Comparison of ENCODE assay signal across 20 cellular contexts in genomic region chr20:41261260-41261659, GRCh38.
"Had no signal": no experiment of that assay in that cellular context is flagged by ENCODE, and none has a peak within 500 bp of the region (broad histone marks: within the 10 kb centered on the region; RNA-seq: fewer than 3 reads in every experiment).

No MANE protein-coding gene starts in this region.

- DNase-seq: activated B cell treated with CpG ODN at 0.5 μM for 24 hours; activated CD4-positive, alpha-beta T cell treated with anti-CD3 and anti-CD28 coated beads for 48 hours; activated CD8-positive, alpha-beta T cell treated with anti-CD3 and anti-CD28 coated beads for 36 hours; activated effector memory CD4-positive, alpha-beta T cell treated with anti-CD3 and anti-CD28 coated beads, Interleukin-2, amount 50 U/mL, for 16 hours; activated T-cell treated with anti-CD3 and anti-CD28 coated beads, Interleukin-2, amount 50 U/mL, for 4 hours; effector CD4-positive, alpha-beta T cell; heart right ventricle; islet precursor cell; psoas muscle; sigmoid colon; spleen; stimulated activated naive CD8-positive, alpha-beta T cell treated with anti-CD3 and anti-CD28 coated beads, Interleukin-15, amount 100 ng/mL, for 72 hours; T-helper 17 cell; upper lobe of right lung had no signal

- H3K9me3 Mint-ChIP-seq: activated B cell treated with CpG ODN at 0.5 μM for 24 hours; activated CD8-positive, alpha-beta T cell treated with anti-CD3 and anti-CD28 coated beads for 36 hours; activated naive CD4-positive, alpha-beta T cell treated with anti-CD3 and anti-CD28 coated beads, Interleukin-2, amount 50 U/mL, for 24 hours; activated T-cell treated with anti-CD3 and anti-CD28 coated beads, Interleukin-2, amount 50 U/mL, for 4 hours; memory B cell; nephron; stimulated activated naive CD8-positive, alpha-beta T cell treated with anti-CD3 and anti-CD28 coated beads, Interleukin-15, amount 100 ng/mL, for 72 hours had no signal

- ATAC-seq: activated CD8-positive, alpha-beta T cell treated with anti-CD3 and anti-CD28 coated beads for 36 hours; activated T-cell treated with anti-CD3 and anti-CD28 coated beads, Interleukin-2, amount 50 U/mL, for 4 hours; psoas muscle; stimulated activated naive CD8-positive, alpha-beta T cell treated with anti-CD3 and anti-CD28 coated beads, Interleukin-15, amount 100 ng/mL, for 72 hours; T-helper 17 cell; upper lobe of right lung had no signal

- H3K4me1 Mint-ChIP-seq: activated B cell treated with CpG ODN at 0.5 μM for 24 hours; activated naive CD4-positive, alpha-beta T cell treated with anti-CD3 and anti-CD28 coated beads, Interleukin-2, amount 50 U/mL, for 24 hours; memory B cell; nephron; stimulated activated naive CD8-positive, alpha-beta T cell treated with anti-CD3 and anti-CD28 coated beads, Interleukin-15, amount 100 ng/mL, for 72 hours had no signal

- H3K27ac ChIP-seq: psoas muscle, sigmoid colon, thoracic aorta, upper lobe of right lung had no signal

- H3K4me3 Mint-ChIP-seq: activated B cell treated with CpG ODN at 0.5 μM for 24 hours; activated CD8-positive, alpha-beta T cell treated with anti-CD3 and anti-CD28 coated beads for 36 hours; activated naive CD4-positive, alpha-beta T cell treated with anti-CD3 and anti-CD28 coated beads, Interleukin-2, amount 50 U/mL, for 24 hours; activated T-cell treated with anti-CD3 and anti-CD28 coated beads, Interleukin-2, amount 50 U/mL, for 4 hours; memory B cell; nephron; stimulated activated naive CD8-positive, alpha-beta T cell treated with anti-CD3 and anti-CD28 coated beads, Interleukin-15, amount 100 ng/mL, for 72 hours; T-helper 17 cell had no signal

- H3K27me3 Mint-ChIP-seq: activated B cell treated with CpG ODN at 0.5 μM for 24 hours; activated CD8-positive, alpha-beta T cell treated with anti-CD3 and anti-CD28 coated beads for 36 hours; activated naive CD4-positive, alpha-beta T cell treated with anti-CD3 and anti-CD28 coated beads, Interleukin-2, amount 50 U/mL, for 24 hours; memory B cell; stimulated activated naive CD8-positive, alpha-beta T cell treated with anti-CD3 and anti-CD28 coated beads, Interleukin-15, amount 100 ng/mL, for 72 hours; T-helper 17 cell had no signal

- FAIRE-seq: frontal cortex had no signal

- H3K4me1 ChIP-seq: upper lobe of right lung had no signal

- H3K9me3 ChIP-seq: heart right ventricle, psoas muscle, sigmoid colon, spleen, thoracic aorta, upper lobe of right lung had no signal

- H3K4me3 ChIP-seq: coronary artery, heart right ventricle, psoas muscle, sigmoid colon, spleen, thoracic aorta, upper lobe of right lung had no signal

- H3K27ac Mint-ChIP-seq: activated B cell treated with CpG ODN at 0.5 μM for 24 hours; activated CD8-positive, alpha-beta T cell treated with anti-CD3 and anti-CD28 coated beads for 36 hours; activated naive CD4-positive, alpha-beta T cell treated with anti-CD3 and anti-CD28 coated beads, Interleukin-2, amount 50 U/mL, for 24 hours; memory B cell; nephron; stimulated activated naive CD8-positive, alpha-beta T cell treated with anti-CD3 and anti-CD28 coated beads, Interleukin-15, amount 100 ng/mL, for 72 hours; T-helper 17 cell had no signal

- H3K27me3 ChIP-seq: heart right ventricle, sigmoid colon, spleen, upper lobe of right lung had no signal

- H3K36me3 ChIP-seq: thoracic aorta had no signal

- H3K36me3 Mint-ChIP-seq: activated naive CD4-positive, alpha-beta T cell treated with anti-CD3 and anti-CD28 coated beads, Interleukin-2, amount 50 U/mL, for 24 hours; memory B cell had no signal
